Comparison of ENCODE assay signal across 14 cellular contexts in genomic region chr3:180329187-180329586, GRCh38.
DNase-seq lines count a peak whose midpoint lies in the region; ATAC-seq lines count a peak whose summit lies in the region.
"Had no signal": no experiment of that assay in that cellular context is flagged by ENCODE, and none has a peak within 500 bp of the region (broad histone marks: within the 10 kb centered on the region; RNA-seq: fewer than 3 reads in every experiment).

No MANE protein-coding gene starts in this region.

- H3K27me3 Mint-ChIP-seq in activated CD4-positive, alpha-beta T cell treated with anti-CD3 and anti-CD28 coated beads for 36 hours: no peaks in the 10 kb centered on the region

- ATAC-seq in GM18511 (IDR thresholded peaks at IDR 0.05; ENCODE audit: unreplicated experiment) (peak; percentile 82), GM21367 (IDR thresholded peaks at IDR 0.05; ENCODE audit: unreplicated experiment) (peak; percentile 75), HG02973 (IDR thresholded peaks at IDR 0.05; ENCODE audit: unreplicated experiment) (peak; percentile 81)
- no peak for ATAC-seq in activated CD4-positive, alpha-beta T cell treated with anti-CD3 and anti-CD28 coated beads for 36 hours
- ATAC-seq: gastroesophageal sphincter, lower lobe of right lung had no signal

- H3K4me3 Mint-ChIP-seq in activated CD4-positive, alpha-beta T cell treated with anti-CD3 and anti-CD28 coated beads for 36 hours: no peak overlapping the region

- DNase-seq in OCI-M1 (lab: John Stamatoyannopoulos, UW) (peak; percentile 1), iPS-NIHi11 (ENCODE audit: low spot score) (no peak), COLO668 (lab: John Stamatoyannopoulos, UW; ENCODE audit: unreplicated experiment) (no peak), medulla oblongata (ENCODE audit: extremely low spot score) (no peak)
- DNase-seq in activated CD4-positive, alpha-beta T cell treated with anti-CD3 and anti-CD28 coated beads for 36 hours: no peak
- DNase-seq: activated CD4-positive, CD25-positive, alpha-beta regulatory T cell treated with anti-CD3 and anti-CD28 coated beads, Interleukin-2, amount 50 U/mL, for 72 hours; activated naive CD4-positive, alpha-beta T cell; KG1; lower lobe of right lung had no signal

- H3K27ac Mint-ChIP-seq in activated CD4-positive, alpha-beta T cell treated with anti-CD3 and anti-CD28 coated beads for 36 hours: no peak overlapping the region
- H3K27ac Mint-ChIP-seq: progenitor cell of endocrine pancreas had no signal

- intact Hi-C loops in activated CD4-positive, alpha-beta T cell treated with anti-CD3 and anti-CD28 coated beads for 36 hours (cut with DNase I, micrococcal nuclease): no loop called here

- H3K9me3 Mint-ChIP-seq in activated CD4-positive, alpha-beta T cell treated with anti-CD3 and anti-CD28 coated beads for 36 hours (ENCODE audit: low read depth): peaks cover 2% of the 10 kb centered on the region

- CTCF ChIA-PET in activated CD4-positive, alpha-beta T cell treated with anti-CD3 and anti-CD28 coated beads for 36 hours (lab: Charles Lee): no interaction called here

- no peaks in the 10 kb centered on the region for H3K36me3 Mint-ChIP-seq in activated CD4-positive, alpha-beta T cell treated with anti-CD3 and anti-CD28 coated beads for 36 hours (ENCODE audit: low read depth)

- no peaks in the 10 kb centered on the region for H3K4me1 Mint-ChIP-seq in activated CD4-positive, alpha-beta T cell treated with anti-CD3 and anti-CD28 coated beads for 36 hours

- POLR2A ChIA-PET in activated CD4-positive, alpha-beta T cell treated with anti-CD3 and anti-CD28 coated beads for 36 hours (lab: Charles Lee): no interaction called here
